Comparison of ENCODE assay signal across 8 cellular contexts in genomic region chr2:238439093-238439849, GRCh38. TPM values are rescaled to one million over a fixed set of nuclear protein-coding genes. Genes with fewer than 3 reads are reported as not detected.
DNase-seq lines count a peak whose midpoint lies in the region; ATAC-seq lines count a peak whose summit lies in the region.

No MANE protein-coding gene starts in this region.

- ATAC-seq in left ventricle myocardium superior (peak; percentile 77), GM19463 (IDR thresholded peaks at IDR 0.05; ENCODE audit: unreplicated experiment) (no peak)

- peak; percentile 100 for DNase-seq in HS-5 (ENCODE audit: low read depth)
- peak; percentile 79 to 84 for DNase-seq in activated T-cell treated with anti-CD3 and anti-CD28 coated beads, Interleukin-2, amount 50 U/mL, for 48 hours
- no peak for DNase-seq in left ventricle myocardium superior
- peak; percentile 16 to 38 (median 30) for DNase-seq in stimulated activated CD4-positive, alpha-beta T cell treated with anti-CD3 and anti-CD28 coated beads, TNF-alpha, amount 100 ng/mL, for 4 hours (ENCODE audit: low read depth in 3 of 3)
- no peak for DNase-seq in HuH-7.5 (ENCODE audit: low spot score)
- DNase-seq in effector CD4-positive, alpha-beta T cell: no peak
- no peak for DNase-seq in DMS53 treated with DMSO at 0.1 percent for 48 hours (lab: John Stamatoyannopoulos, UW; ENCODE audit: unreplicated experiment)

- intact Hi-C loops in left ventricle myocardium superior (cut with micrococcal nuclease): no loop called here

RNA-seq across cellular contexts. Expression of gene ASB1, which starts 12.5 kb away (rescaled TPM):
- 60.2 TPM for total RNA-seq in left ventricle myocardium superior

Comparison
In these comparisons a context has a peak if more than half of its experiments do, and no peak if none do; other contexts are left out.
1. DNase-seq: peak in HS-5 (single experiment), activated T-cell treated with anti-CD3 and anti-CD28 coated beads, Interleukin-2, amount 50 U/mL, for 48 hours (2 of 2) and stimulated activated CD4-positive, alpha-beta T cell treated with anti-CD3 and anti-CD28 coated beads, TNF-alpha, amount 100 ng/mL, for 4 hours (3 of 3); none in left ventricle myocardium superior (single experiment), HuH-7.5 (single experiment), effector CD4-positive, alpha-beta T cell (single experiment) and DMS53 treated with DMSO at 0.1 percent for 48 hours (single experiment).